Comparison of ENCODE assay signal across 1 cellular context in the genomic region with DNA sequence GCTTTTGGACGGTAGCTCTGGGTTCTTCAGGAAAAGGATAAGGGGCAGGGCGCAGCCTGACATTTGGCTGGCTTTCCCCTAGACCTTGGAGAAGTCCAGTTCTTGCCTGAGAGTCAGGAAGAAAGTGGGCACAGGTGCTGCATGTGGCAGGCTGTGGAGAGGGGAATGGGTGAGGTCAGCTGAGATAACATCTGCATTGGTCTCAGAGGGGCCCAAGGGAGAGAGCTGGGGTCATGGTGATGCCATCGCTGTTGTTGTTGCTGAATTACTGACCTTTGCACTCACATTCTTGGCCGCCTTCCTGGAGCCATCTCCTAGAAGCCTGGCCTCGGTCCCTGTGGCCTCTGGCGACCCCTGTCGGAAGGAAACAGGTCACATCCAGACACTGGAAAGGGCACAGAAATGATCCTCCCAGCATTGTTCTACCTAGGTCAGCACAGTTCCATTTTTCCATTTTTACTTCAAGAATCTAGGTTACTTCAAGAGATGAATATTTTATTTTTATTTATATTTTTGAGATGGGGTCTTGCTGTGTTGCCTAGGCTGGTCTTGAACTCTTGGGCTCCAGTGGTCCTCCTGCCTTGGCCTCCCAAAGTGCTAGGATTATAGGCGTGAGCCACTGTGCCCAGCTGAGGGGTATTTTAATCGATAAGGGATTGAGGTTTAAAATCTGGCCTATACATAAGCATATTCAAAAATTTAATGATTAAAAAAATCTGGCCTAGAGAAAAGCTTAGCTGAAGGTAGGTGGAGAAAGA.
TF ChIP-seq lines count a peak whose summit lies in the region.

No MANE protein-coding gene starts in this region.

TF ChIP-seq in IMR-90, 13 proteins besides CTCF, POLR2A, EP300 and RAD21:
- TF ChIP-seq SMC3 (IDR thresholded peaks at IDR 0.05; ENCODE audit: low read depth, low read length), result peak; percentile 25; the same call in 1 of the 2 replicates
- no peak for TF ChIP-seq CHD1 (IDR thresholded peaks at IDR 0.05; ENCODE audit: low read depth, low read length)
